1 cellular context compared by ENCODE assay signal in the genomic region with DNA sequence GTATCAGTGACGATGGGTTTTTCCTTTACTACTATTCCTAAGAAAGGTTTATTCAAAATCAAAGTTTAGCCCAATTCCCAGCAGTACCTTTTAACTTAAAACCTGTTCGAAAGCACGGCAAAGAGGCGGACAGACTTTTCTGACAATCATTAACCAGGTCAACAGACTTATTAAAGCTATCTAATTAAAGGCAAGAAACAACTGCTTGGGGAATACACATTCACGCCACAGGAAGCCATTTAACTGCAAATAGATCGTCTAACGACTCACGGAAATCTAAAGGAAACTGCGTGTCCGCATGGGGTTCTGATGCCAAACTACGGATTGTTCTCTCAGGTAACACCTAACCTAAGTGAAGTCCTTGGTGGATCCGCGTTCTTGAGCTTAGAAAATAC.
TF ChIP-seq lines count a peak whose summit lies in the region.

No MANE protein-coding gene starts in this region.

TF ChIP-seq in H1, 55 proteins besides CTCF, POLR2A, EP300 and RAD21:
- TF ChIP-seq, protein P1, sequence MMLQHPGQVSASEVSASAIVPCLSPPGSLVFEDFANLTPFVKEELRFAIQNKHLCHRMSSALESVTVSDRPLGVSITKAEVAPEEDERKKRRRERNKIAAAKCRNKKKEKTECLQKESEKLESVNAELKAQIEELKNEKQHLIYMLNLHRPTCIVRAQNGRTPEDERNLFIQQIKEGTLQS (IDR thresholded peaks at IDR 0.05; ENCODE audit: insufficient read depth, low read depth, low read length): no peak
- TF ChIP-seq, protein P2, sequence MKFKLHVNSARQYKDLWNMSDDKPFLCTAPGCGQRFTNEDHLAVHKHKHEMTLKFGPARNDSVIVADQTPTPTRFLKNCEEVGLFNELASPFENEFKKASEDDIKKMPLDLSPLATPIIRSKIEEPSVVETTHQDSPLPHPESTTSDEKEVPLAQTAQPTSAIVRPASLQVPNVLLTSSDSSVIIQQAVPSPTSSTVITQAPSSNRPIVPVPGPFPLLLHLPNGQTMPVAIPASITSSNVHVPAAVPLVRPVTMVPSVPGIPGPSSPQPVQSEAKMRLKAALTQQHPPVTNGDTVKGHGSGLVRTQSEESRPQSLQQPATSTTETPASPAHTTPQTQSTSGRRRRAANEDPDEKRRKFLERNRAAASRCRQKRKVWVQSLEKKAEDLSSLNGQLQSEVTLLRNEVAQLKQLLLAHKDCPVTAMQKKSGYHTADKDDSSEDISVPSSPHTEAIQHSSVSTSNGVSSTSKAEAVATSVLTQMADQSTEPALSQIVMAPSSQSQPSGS (IDR thresholded peaks at IDR 0.05; ENCODE audit: low read length): peak; percentile 73; the same call in 1 of the 2 replicates
- no peak for TF ChIP-seq CEBPB (IDR thresholded peaks at IDR 0.05; ENCODE audit: low read depth, low read length)
- TF ChIP-seq, protein P3, sequence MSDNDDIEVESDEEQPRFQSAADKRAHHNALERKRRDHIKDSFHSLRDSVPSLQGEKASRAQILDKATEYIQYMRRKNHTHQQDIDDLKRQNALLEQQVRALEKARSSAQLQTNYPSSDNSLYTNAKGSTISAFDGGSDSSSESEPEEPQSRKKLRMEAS (IDR thresholded peaks at IDR 0.05): peak; percentile 20; the same call in 1 of the 2 replicates
TF ChIP-seq in H1: peak in this region for 2.
